Comparison of ENCODE assay signal across 19 cellular contexts in the genomic region with DNA sequence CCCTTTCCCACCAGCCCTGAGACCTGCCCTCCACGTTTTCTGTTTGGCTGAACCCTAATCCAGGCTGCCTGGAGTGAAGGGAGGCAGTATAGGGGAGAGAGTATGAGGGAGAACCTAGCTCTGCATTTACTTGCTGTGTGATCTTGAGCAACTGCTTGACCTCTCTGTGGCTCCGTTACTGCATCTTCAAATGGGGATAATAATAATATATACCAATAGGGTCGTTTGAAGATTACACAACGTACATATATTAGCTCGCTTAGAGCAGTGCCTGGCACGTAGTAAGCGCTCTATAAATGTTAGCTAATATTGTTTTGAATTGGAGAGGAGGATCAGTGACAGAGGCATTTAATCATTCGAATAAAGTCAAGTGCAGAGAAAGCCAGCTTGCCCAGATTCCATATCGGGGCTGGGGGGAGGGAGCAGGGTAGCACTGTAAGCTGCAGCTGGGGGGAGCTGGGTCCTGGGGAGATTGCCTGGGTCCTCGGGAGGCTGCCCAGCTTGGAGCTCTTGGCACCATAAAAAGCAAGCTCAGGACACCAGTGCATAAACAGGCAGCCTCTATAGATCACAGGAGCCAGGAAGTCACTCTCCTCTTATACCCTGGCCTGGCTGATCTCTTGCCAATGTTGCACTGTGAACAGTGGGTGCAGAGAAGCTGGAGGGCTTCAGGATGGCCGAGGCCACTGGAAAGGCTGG. TPM values are rescaled to one million over a fixed set of nuclear protein-coding genes. Genes with fewer than 3 reads are reported as not detected.
DNase-seq lines count a peak whose midpoint lies in the region; ATAC-seq and TF ChIP-seq lines count a peak whose summit lies in the region.
"Had no signal": no experiment of that assay in that cellular context is flagged by ENCODE, and none has a peak within 500 bp of the region (broad histone marks: within the 10 kb centered on the region; RNA-seq: fewer than 3 reads in every experiment).

No MANE protein-coding gene starts in this region.

- no peaks in the 10 kb centered on the region for H3K36me3 ChIP-seq in muscle layer of colon (ENCODE audit: insufficient read depth, low read length)

- TF ChIP-seq POLR2A in GM18505 (IDR thresholded peaks at IDR 0.05; ENCODE audit: borderline replicate concordance, extremely low read depth, insufficient read depth, insufficient read length), result no peak

- no peak for TF ChIP-seq CTCF in dorsolateral prefrontal cortex (IDR thresholded peaks at IDR 0.05 in 54 of 56, conservative IDR thresholded peaks at IDR 0.05 in 2 of 56; ENCODE audit: low read depth in 1 of 56, partially characterized antibody in 56 of 56)

- peaks cover 66% of the 10 kb centered on the region for H3K4me1 ChIP-seq in muscle layer of colon (ENCODE audit: insufficient read depth, low read length)

- intact Hi-C loops in Right ventricle myocardium superior (cut with DNase I) (no loop called here), cardiac septum (cut with DNase I) (no loop called here), dorsolateral prefrontal cortex (cut with DNase I) (no loop called here)

- H3K27ac ChIP-seq in dorsolateral prefrontal cortex (peak overlapping the region in 36 of 59 donors; percentile 1 to 76 (median 40)), muscle layer of colon (ENCODE audit: low read depth, low read length) (peak overlapping the region; percentile 79)

- ATAC-seq in Right ventricle myocardium superior (ENCODE audit: poor library complexity) (peak; percentile 37), HG03025 (IDR thresholded peaks at IDR 0.05; ENCODE audit: low FRiP score, unreplicated experiment) (no peak), GM18505 (IDR thresholded peaks at IDR 0.05; ENCODE audit: unreplicated experiment) (no peak)
- ATAC-seq: activated T-helper 17 cell treated with anti-CD3 and anti-CD28 coated beads, Interleukin-2, amount 50 U/mL, for 72 hours had no signal

- no peak overlapping the region for H3K9ac ChIP-seq in muscle layer of colon (ENCODE audit: low read length)

- H3K27me3 ChIP-seq in dorsolateral prefrontal cortex, result no peaks in the 10 kb centered on the region
- H3K27me3 ChIP-seq in muscle layer of colon (ENCODE audit: control insufficient read depth in 1 of 2, insufficient read depth in 2 of 2, low read length in 2 of 2), result no peaks in the 10 kb centered on the region

- H3K9me3 ChIP-seq in muscle layer of colon (ENCODE audit: low read length), result no peaks in the 10 kb centered on the region

- no peak for DNase-seq in Right ventricle myocardium superior
- DNase-seq in cardiac septum (ENCODE audit: low spot score), result no peak
- DNase-seq in dorsolateral prefrontal cortex, result no peak
- no peak for DNase-seq in HPDE6-E6E7 (ENCODE audit: extremely low spot score)
- no peak for DNase-seq in T-helper 1 cell
- DNase-seq: activated CD4-positive, CD25-positive, alpha-beta regulatory T cell treated with anti-CD3 and anti-CD28 coated beads, Interleukin-2, amount 50 U/mL, for 72 hours; central memory CD4-positive, alpha-beta T cell; effector CD4-positive, alpha-beta T cell; islet precursor cell; mesendoderm; NCI-H146; OCI-M1 had no signal

- H3K4me3 ChIP-seq in dorsolateral prefrontal cortex (no peak overlapping the region), muscle layer of colon (ENCODE audit: low read depth in 1 of 2, low read length in 2 of 2) (peak overlapping the region in 1 of 2 donors; percentile 19)

RNA-seq across cellular contexts. Expression of a gene that starts 19.1 kb away (rescaled TPM):
- total RNA-seq in Right ventricle myocardium superior (2.7 TPM), cardiac septum (0.70 TPM), dorsolateral prefrontal cortex (10 to 100 TPM in 51 of 120 experiments, 1 to 10 TPM in 69; 1.8 to 17.7 (median 9.4) TPM)
- total RNA-seq: activated CD8-positive, alpha-beta memory T cell treated with anti-CD3 and anti-CD28 coated beads for 36 hours; activated T-helper 17 cell treated with anti-CD3 and anti-CD28 coated beads, Interleukin-2, amount 50 U/mL, for 72 hours; pulmonary artery endothelial cell; T-helper 2 cell treated with Interferon-gamma antibody and Interleukin-4, amounts not matched to agents 100 ng/mL and 5 ng/mL, for 36 hours had no signal

RNA-seq across cellular contexts. Expression of a gene that starts 52.5 kb away (rescaled TPM):
- total RNA-seq in Right ventricle myocardium superior (18.3 TPM), cardiac septum (18.6 TPM), dorsolateral prefrontal cortex (10 to 100 TPM; 21.6 to 37.7 (median 26.8) TPM)
